In the genomic region with DNA sequence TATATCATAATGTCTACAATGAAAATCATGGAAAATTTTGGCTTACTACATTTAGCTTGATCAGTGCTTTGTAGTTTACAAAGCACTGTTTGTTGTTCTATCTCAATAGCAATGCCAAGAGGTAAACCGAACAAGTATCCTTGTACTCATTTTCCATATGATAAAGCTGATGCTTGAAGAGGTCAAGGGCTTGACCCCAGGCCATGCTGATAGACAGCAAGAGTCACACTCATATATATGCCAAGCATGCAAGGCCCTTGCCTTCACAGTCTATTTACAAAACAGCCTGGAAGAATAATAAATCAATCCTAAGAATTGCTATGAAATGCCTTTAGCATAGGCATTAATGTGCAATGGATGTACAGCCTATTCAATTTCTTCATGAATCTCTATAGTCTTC, we compare ENCODE assay signal across 9 cellular contexts.
"Had no signal": no experiment of that assay in that cellular context is flagged by ENCODE, and none has a peak within 500 bp of the region (broad histone marks: within the 10 kb centered on the region; RNA-seq: fewer than 3 reads in every experiment).

No MANE protein-coding gene starts in this region.

- H3K4me2 ChIP-seq: GM23338 had no signal

- DNase-seq: H9, HCEC 1CT, IMR-90, KG1 had no signal

- H3K4me3 ChIP-seq: GM23338, K562 had no signal

- H3K27ac ChIP-seq: HL-60 had no signal

- ATAC-seq: GM23338, K562 had no signal

- FAIRE-seq: H1, H54, K562 had no signal

- H2AFZ ChIP-seq: GM23338 had no signal
